In the genomic region with DNA sequence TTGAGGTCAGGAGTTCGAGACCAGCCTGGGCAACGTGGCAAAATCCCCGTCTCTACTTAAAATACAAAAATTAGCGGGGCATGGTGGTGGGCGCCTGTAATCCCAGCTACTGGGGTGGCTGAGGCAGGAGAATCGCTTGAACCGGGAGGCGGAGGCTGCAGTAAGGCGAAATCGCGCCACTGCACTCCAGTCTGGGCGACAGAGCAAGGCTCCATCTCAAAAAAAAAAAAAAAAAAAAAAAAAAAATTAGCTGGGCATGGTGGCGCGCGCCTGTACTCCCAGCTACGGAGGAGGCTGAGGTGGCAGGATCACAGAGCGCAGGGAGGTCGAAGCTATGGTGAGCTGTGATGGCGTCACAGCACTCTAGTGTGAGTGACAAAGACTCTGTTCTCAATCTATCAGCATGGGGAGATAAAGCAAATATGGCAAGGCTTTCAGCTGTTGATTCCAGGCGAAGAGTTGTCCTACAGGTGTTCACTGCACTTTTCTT, we compare ENCODE assay signal across 8 cellular contexts. TPM values are rescaled to one million over a fixed set of nuclear protein-coding genes. Genes with fewer than 3 reads are reported as not detected.
DNase-seq lines count a peak whose midpoint lies in the region; ATAC-seq and TF ChIP-seq lines count a peak whose summit lies in the region.
"Not testable (repeated sequence)": the region's sequence is repeated elsewhere in the genome, so short reads cannot be mapped to it uniquely, and the experiment has no call there.

No MANE protein-coding gene starts in this region.

- H3K9me3 ChIP-seq in NT2/D1 (ENCODE audit: insufficient read depth, low read length), result not testable (repeated sequence)

- ATAC-seq in foreskin keratinocyte; naive thymus-derived CD8-positive, alpha-beta T cell; stimulated activated naive B cell treated with anti-CD40 and anti-IgM and Interleukin-4, amounts not matched to agents 10 μg/mL and 1 μg/mL and 100 μg/mL, for 72 hours (replicated peaks): not testable (repeated sequence)

- H3K36me3 ChIP-seq in NT2/D1 (ENCODE audit: insufficient read depth, insufficient read length, low read length), result peaks cover 20% of the 10 kb centered on the region

- not testable (repeated sequence) for BruUV-seq in MCF 10A (replicated peaks; lab: Mats Ljungman, UMichigan)

- POLR2A ChIA-PET in activated CD4-positive, alpha-beta T cell treated with anti-CD3 and anti-CD28 coated beads, Interleukin-2, amount 10 ng/mL, durations not matched to agents 7 days and 5 days (lab: Charles Lee), result not testable (repeated sequence)
- POLR2A ChIA-PET in MCF 10A (lab: Yijun Ruan, JAX), result interaction anchor here (0.5 to 9.1 kb wide), 10 partner anchors 9 to 531 kb away, joined by 3 to 123 read pairs (median 7); a partner anchor contains a TSS
- POLR2A ChIA-PET in naive thymus-derived CD8-positive, alpha-beta T cell (lab: Charles Lee), result interaction anchor here (0.6 kb wide), 2 partner anchors 66 to 570 kb away, joined by 3 to 4 read pairs; no protein-coding TSS in a partner anchor

- H3K27me3 Mint-ChIP-seq in CD14-positive monocyte (ENCODE audit: low read depth in 3 of 3); activated CD4-positive, alpha-beta T cell treated with anti-CD3 and anti-CD28 coated beads, Interleukin-2, amount 10 ng/mL, durations not matched to agents 7 days and 5 days; MCF 10A (ENCODE audit: insufficient read depth, unreplicated experiment); naive thymus-derived CD8-positive, alpha-beta T cell; stimulated activated naive B cell treated with anti-CD40 and anti-IgM and Interleukin-4, amounts not matched to agents 10 μg/mL and 1 μg/mL and 100 μg/mL, for 72 hours: not testable (repeated sequence)

- not testable (repeated sequence) for DNase-seq in CD14-positive monocyte (ENCODE audit: low spot score); HFF-Myc (ENCODE audit: extremely low read depth, low read depth); NT2/D1 (ENCODE audit: low read depth, low spot score); activated CD4-positive, alpha-beta T cell treated with anti-CD3 and anti-CD28 coated beads, Interleukin-2, amount 10 ng/mL, durations not matched to agents 7 days and 5 days; MCF 10A (ENCODE audit: unreplicated experiment); foreskin keratinocyte; naive thymus-derived CD8-positive, alpha-beta T cell; stimulated activated naive B cell treated with anti-CD40 and anti-IgM and Interleukin-4, amounts not matched to agents 10 μg/mL and 1 μg/mL and 100 μg/mL, for 72 hours

- H3K4me1 Mint-ChIP-seq in CD14-positive monocyte (peaks cover 44% of the 10 kb centered on the region), MCF 10A (ENCODE audit: insufficient read depth, unreplicated experiment) (peaks cover 33% of the 10 kb centered on the region)
- H3K4me1 Mint-ChIP-seq in activated CD4-positive, alpha-beta T cell treated with anti-CD3 and anti-CD28 coated beads, Interleukin-2, amount 10 ng/mL, durations not matched to agents 7 days and 5 days, result peaks cover 52% of the 10 kb centered on the region
- peaks cover 29 to 74% (median 65%) of the 10 kb centered on the region in 4 donors for H3K4me1 Mint-ChIP-seq in naive thymus-derived CD8-positive, alpha-beta T cell
- peaks cover 26 to 60% of the 10 kb centered on the region in 2 donors for H3K4me1 Mint-ChIP-seq in stimulated activated naive B cell treated with anti-CD40 and anti-IgM and Interleukin-4, amounts not matched to agents 10 μg/mL and 1 μg/mL and 100 μg/mL, for 72 hours

- not testable (repeated sequence) for H3K27me3 ChIP-seq in NT2/D1 (ENCODE audit: insufficient read depth, insufficient read length); foreskin keratinocyte

- TF ChIP-seq CTCF in CD14-positive monocyte (IDR thresholded peaks at IDR 0.05); HFF-Myc (IDR thresholded peaks at IDR 0.05; ENCODE audit: low read depth, low read length, missing control alignments); MCF 10A (IDR thresholded peaks at IDR 0.05; ENCODE audit: unreplicated experiment); foreskin keratinocyte (conservative IDR thresholded peaks at IDR 0.05): not testable (repeated sequence)

- not testable (repeated sequence) for H3K36me3 Mint-ChIP-seq in CD14-positive monocyte
- peaks cover 41% of the 10 kb centered on the region for H3K36me3 Mint-ChIP-seq in activated CD4-positive, alpha-beta T cell treated with anti-CD3 and anti-CD28 coated beads, Interleukin-2, amount 10 ng/mL, durations not matched to agents 7 days and 5 days (ENCODE audit: low read depth)
- H3K36me3 Mint-ChIP-seq in MCF 10A (ENCODE audit: insufficient read depth, unreplicated experiment), result peaks cover 32% of the 10 kb centered on the region
- H3K36me3 Mint-ChIP-seq in naive thymus-derived CD8-positive, alpha-beta T cell, result peaks cover 7 to 24% (median 8%) of the 10 kb centered on the region in 3 donors
- peaks cover 24 to 39% of the 10 kb centered on the region in 2 donors for H3K36me3 Mint-ChIP-seq in stimulated activated naive B cell treated with anti-CD40 and anti-IgM and Interleukin-4, amounts not matched to agents 10 μg/mL and 1 μg/mL and 100 μg/mL, for 72 hours

- H3K27ac ChIP-seq in foreskin keratinocyte, result peak overlapping the region; percentile 79

- intact Hi-C loops in CD14-positive monocyte (cut with micrococcal nuclease); MCF 10A (cut with micrococcal nuclease): not testable (repeated sequence)

- not testable (repeated sequence) for H3K4me3 Mint-ChIP-seq in CD14-positive monocyte
- peak overlapping the region; percentile 99 for H3K4me3 Mint-ChIP-seq in activated CD4-positive, alpha-beta T cell treated with anti-CD3 and anti-CD28 coated beads, Interleukin-2, amount 10 ng/mL, durations not matched to agents 7 days and 5 days
- H3K4me3 Mint-ChIP-seq in MCF 10A (ENCODE audit: unreplicated experiment), result peak overlapping the region; percentile 88
- peak overlapping the region; percentile 93 to 100 (median 100) for H3K4me3 Mint-ChIP-seq in naive thymus-derived CD8-positive, alpha-beta T cell
- peak overlapping the region; percentile 96 to 98 for H3K4me3 Mint-ChIP-seq in stimulated activated naive B cell treated with anti-CD40 and anti-IgM and Interleukin-4, amounts not matched to agents 10 μg/mL and 1 μg/mL and 100 μg/mL, for 72 hours

- not testable (repeated sequence) for H3K4me1 ChIP-seq in NT2/D1 (ENCODE audit: insufficient read depth, insufficient read length)
- peaks cover 25% of the 10 kb centered on the region for H3K4me1 ChIP-seq in foreskin keratinocyte

- H3K9ac ChIP-seq in NT2/D1 (ENCODE audit: insufficient read length, low read depth), result peak overlapping the region; percentile 56

- H3K9me3 Mint-ChIP-seq in CD14-positive monocyte; activated CD4-positive, alpha-beta T cell treated with anti-CD3 and anti-CD28 coated beads, Interleukin-2, amount 10 ng/mL, durations not matched to agents 7 days and 5 days; MCF 10A (ENCODE audit: unreplicated experiment); naive thymus-derived CD8-positive, alpha-beta T cell; stimulated activated naive B cell treated with anti-CD40 and anti-IgM and Interleukin-4, amounts not matched to agents 10 μg/mL and 1 μg/mL and 100 μg/mL, for 72 hours: not testable (repeated sequence)

- CTCF ChIA-PET in activated CD4-positive, alpha-beta T cell treated with anti-CD3 and anti-CD28 coated beads, Interleukin-2, amount 10 ng/mL, durations not matched to agents 7 days and 5 days (lab: Charles Lee); MCF 10A (lab: Yijun Ruan, JAX): not testable (repeated sequence)

- peak overlapping the region; percentile 30 to 99 (median 88) for H3K27ac Mint-ChIP-seq in CD14-positive monocyte
- H3K27ac Mint-ChIP-seq in activated CD4-positive, alpha-beta T cell treated with anti-CD3 and anti-CD28 coated beads, Interleukin-2, amount 10 ng/mL, durations not matched to agents 7 days and 5 days, result peak overlapping the region; percentile 99
- H3K27ac Mint-ChIP-seq in MCF 10A (ENCODE audit: low read depth, unreplicated experiment), result peak overlapping the region; percentile 97
- H3K27ac Mint-ChIP-seq in naive thymus-derived CD8-positive, alpha-beta T cell, result peak overlapping the region in 6 of 10 donors; percentile 15 to 100 (median 88)
- H3K27ac Mint-ChIP-seq in stimulated activated naive B cell treated with anti-CD40 and anti-IgM and Interleukin-4, amounts not matched to agents 10 μg/mL and 1 μg/mL and 100 μg/mL, for 72 hours, result not testable (repeated sequence)

- H3K4me3 ChIP-seq in HFF-Myc (replicated peaks; ENCODE audit: low read depth, low read length) (peak overlapping the region; percentile 82), NT2/D1 (ENCODE audit: insufficient read length, low read depth) (peak overlapping the region; percentile 88)

RNA-seq across cellular contexts. Expression of a gene that starts 1.9 kb away (rescaled TPM):
- polyA plus RNA-seq in CD14-positive monocyte, result 1 to 10 TPM; 6.9 to 7.1 TPM
- 10 to 100 TPM; 25.3 to 29.2 TPM for total RNA-seq in activated CD4-positive, alpha-beta T cell treated with anti-CD3 and anti-CD28 coated beads, Interleukin-2, amount 10 ng/mL, durations not matched to agents 7 days and 5 days
- 37.5 and 48.4 TPM in 2 replicates for total RNA-seq in MCF 10A (2022)
- total RNA-seq in foreskin keratinocyte, result 26.2 and 30.2 TPM in 2 replicates
- polyA plus RNA-seq in foreskin keratinocyte, result 25.3 and 29.0 TPM in 2 replicates
- 10 to 100 TPM; 27.3 to 31.0 TPM for total RNA-seq in naive thymus-derived CD8-positive, alpha-beta T cell
- 10 to 100 TPM; 11.1 to 17.9 (median 15.4) TPM for polyA plus RNA-seq in naive thymus-derived CD8-positive, alpha-beta T cell
